ENCODE assay signal across 17 cellular contexts in the genomic region with DNA sequence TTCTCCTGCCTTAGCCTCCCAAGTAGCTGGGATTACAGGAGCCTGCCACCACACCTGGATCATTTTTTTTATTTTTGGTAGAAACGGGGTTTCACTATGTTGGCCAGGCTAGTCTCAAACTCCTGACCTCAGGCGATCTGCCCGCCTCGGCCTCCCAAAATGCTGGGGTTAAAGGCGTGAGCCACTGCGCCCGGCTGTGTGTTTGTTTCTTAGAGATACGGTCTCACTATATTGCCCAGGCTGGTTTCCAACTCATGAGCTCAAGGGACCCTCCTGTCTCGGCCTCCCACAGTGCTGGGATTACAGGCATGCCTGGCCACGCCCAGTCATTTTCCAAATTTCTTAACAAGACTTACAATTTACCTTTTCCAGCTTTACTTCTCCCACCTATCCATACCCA. TPM values are rescaled to one million over a fixed set of nuclear protein-coding genes. Genes with fewer than 3 reads are reported as not detected.
A peak's percentile ranks its signal among the peaks of the same experiment; 100 is the strongest.
DNase-seq lines count a peak whose midpoint lies in the region; ATAC-seq and TF ChIP-seq lines count a peak whose summit lies in the region.
"Had no signal": no experiment of that assay in that cellular context is flagged by ENCODE, and none has a peak within 500 bp of the region (broad histone marks: within the 10 kb centered on the region; RNA-seq: fewer than 3 reads in every experiment).

No MANE protein-coding gene starts in this region.

- TF ChIP-seq CTCF in Caco-2 (IDR thresholded peaks at IDR 0.05; ENCODE audit: insufficient read depth in 1 of 2, low read depth in 1 of 2, low read length in 1 of 2, severe bottlenecking in 1 of 2, unreplicated experiment in 1 of 2) (no peak), MM.1S (IDR thresholded peaks at IDR 0.05; ENCODE audit: low read length) (no peak), progenitor cell of endocrine pancreas (IDR thresholded peaks at IDR 0.05; ENCODE audit: unreplicated experiment) (no peak), upper lobe of right lung (IDR thresholded peaks at IDR 0.05) (no peak)

- peaks cover 6% of the 10 kb centered on the region for H3K4me1 Mint-ChIP-seq in Caco-2 (ENCODE audit: low read depth, unreplicated experiment)
- H3K4me1 Mint-ChIP-seq in progenitor cell of endocrine pancreas (ENCODE audit: low read depth): peaks cover 10% of the 10 kb centered on the region

- H3K4me1 ChIP-seq in Caco-2: peaks cover 4% of the 10 kb centered on the region; the same call in 1 of the 2 replicates
- no peaks in the 10 kb centered on the region; the same call in none of the 2 replicates for H3K4me1 ChIP-seq in MM.1S (ENCODE audit: low read length)
- no peaks in the 10 kb centered on the region for H3K4me1 ChIP-seq in effector memory CD4-positive, alpha-beta T cell (ENCODE audit: control insufficient read depth, insufficient read depth, low read length, poor library complexity, severe bottlenecking)
- H3K4me1 ChIP-seq in upper lobe of right lung: peaks cover 22% of the 10 kb centered on the region

- DNase-seq in Caco-2 (no peak), MM.1S (no peak), progenitor cell of endocrine pancreas (ENCODE audit: low spot score, unreplicated experiment) (no peak), GM19240 (ENCODE audit: insufficient read length, low spot score) (no peak), upper lobe of right lung (no peak), NCI-H524 treated with DMSO at 0.1 percent for 48 hours (lab: John Stamatoyannopoulos, UW) (no peak)
- no peak for DNase-seq in effector memory CD4-positive, alpha-beta T cell
- DNase-seq: activated effector memory CD4-positive, alpha-beta T cell treated with anti-CD3 and anti-CD28 coated beads, Interleukin-2, amount 50 U/mL, for 16 hours; EL; H9; Kasumi-1; left ventricle myocardium superior; NCI-H1436 treated with DMSO at 0.1 percent for 48 hours; NCI-H345; nephron progenitor cell had no signal

- H3K79me2 ChIP-seq in MM.1S (ENCODE audit: low read length): peaks cover 34% of the 10 kb centered on the region

- H3K9me3 Mint-ChIP-seq in Caco-2 (ENCODE audit: unreplicated experiment) (no peaks in the 10 kb centered on the region), progenitor cell of endocrine pancreas (ENCODE audit: low read depth) (no peaks in the 10 kb centered on the region)
- H3K9me3 Mint-ChIP-seq: H9 had no signal

- peak overlapping the region; percentile 90 for H3K4me2 ChIP-seq in MM.1S (ENCODE audit: low read depth, low read length)

- H3K4me3 ChIP-seq in Caco-2 (ENCODE audit: low read depth, low read length) (no peak overlapping the region), MM.1S (ENCODE audit: low read length) (no peak overlapping the region), upper lobe of right lung (no peak overlapping the region)
- H3K4me3 ChIP-seq in effector memory CD4-positive, alpha-beta T cell (ENCODE audit: insufficient read depth, low read depth, low read length, poor library complexity, severe bottlenecking): peak overlapping the region; percentile 89

- H3K27me3 Mint-ChIP-seq in Caco-2 (ENCODE audit: insufficient read depth, unreplicated experiment): no peaks in the 10 kb centered on the region
- H3K27me3 Mint-ChIP-seq in progenitor cell of endocrine pancreas: no peaks in the 10 kb centered on the region

- POLR2A ChIA-PET in Caco-2 (lab: Charles Lee): no interaction called here

- H3K4me3 Mint-ChIP-seq in Caco-2 (ENCODE audit: unreplicated experiment): peak overlapping the region; percentile 76
- H3K4me3 Mint-ChIP-seq in progenitor cell of endocrine pancreas (ENCODE audit: low read depth): no peak overlapping the region

- H3K36me3 Mint-ChIP-seq in Caco-2 (ENCODE audit: insufficient read depth, unreplicated experiment): peaks cover 21% of the 10 kb centered on the region
- peaks cover 15% of the 10 kb centered on the region for H3K36me3 Mint-ChIP-seq in progenitor cell of endocrine pancreas (ENCODE audit: insufficient read depth)

- BruUV-seq in Caco-2 (replicated peaks; lab: Mats Ljungman, UMichigan): no TSS peak

- H3K36me3 ChIP-seq in Caco-2 (ENCODE audit: control insufficient read depth, insufficient read depth, low read length) (peaks cover 1% of the 10 kb centered on the region; the same call in 1 of the 2 replicates), MM.1S (replicated peaks; ENCODE audit: insufficient read depth, low read length) (no peaks in the 10 kb centered on the region), upper lobe of right lung (peaks cover 15% of the 10 kb centered on the region)
- peaks cover 3% of the 10 kb centered on the region for H3K36me3 ChIP-seq in effector memory CD4-positive, alpha-beta T cell (ENCODE audit: control insufficient read depth, insufficient read depth, low read length)

- no peaks in the 10 kb centered on the region for H3K9me3 ChIP-seq in Caco-2
- H3K9me3 ChIP-seq in MM.1S (replicated peaks; ENCODE audit: insufficient read depth, low read length): no peaks in the 10 kb centered on the region
- H3K9me3 ChIP-seq in effector memory CD4-positive, alpha-beta T cell (ENCODE audit: control insufficient read depth, low read length): no peaks in the 10 kb centered on the region
- no peaks in the 10 kb centered on the region for H3K9me3 ChIP-seq in upper lobe of right lung
- H3K9me3 ChIP-seq: BLaER1 had no signal

- intact Hi-C loops in Caco-2 (cut with micrococcal nuclease; ENCODE audit: unreplicated experiment) (loop anchor here (2.0 kb wide), 1 partner anchor 65 kb away; a partner anchor contains a TSS), upper lobe of right lung (cut with DNase I) (no loop called here)

- H3K27me3 ChIP-seq in Caco-2 (replicated peaks; ENCODE audit: control insufficient read depth, insufficient read depth, low read length) (no peaks in the 10 kb centered on the region), MM.1S (replicated peaks; ENCODE audit: insufficient read depth, low read length) (no peaks in the 10 kb centered on the region), upper lobe of right lung (no peaks in the 10 kb centered on the region)
- no peaks in the 10 kb centered on the region for H3K27me3 ChIP-seq in effector memory CD4-positive, alpha-beta T cell (replicated peaks; ENCODE audit: control insufficient read depth, insufficient read depth, low read length, poor library complexity, severe bottlenecking)
- H3K27me3 ChIP-seq: BLaER1 had no signal

- no peak overlapping the region for H3K9ac ChIP-seq in MM.1S (ENCODE audit: low read length)

- H4K20me1 ChIP-seq in MM.1S (ENCODE audit: insufficient read depth, low read length): no peaks in the 10 kb centered on the region

- ATAC-seq in GM21576 (IDR thresholded peaks at IDR 0.05; ENCODE audit: unreplicated experiment) (no peak), upper lobe of right lung (no peak)

- H3K27ac Mint-ChIP-seq in Caco-2 (ENCODE audit: unreplicated experiment) (no peak overlapping the region), progenitor cell of endocrine pancreas (peak overlapping the region; percentile 59)

- CTCF ChIA-PET in Caco-2 (lab: Charles Lee): interaction anchor here (0.6 kb wide), 1 partner anchor 944 kb away, joined by 4 read pairs; no protein-coding TSS in a partner anchor

- H3K9me2 ChIP-seq in MM.1S (replicated peaks; ENCODE audit: insufficient read depth, low read length): no peaks in the 10 kb centered on the region

- H3K27ac ChIP-seq in MM.1S (ENCODE audit: low read length) (no peak overlapping the region), upper lobe of right lung (no peak overlapping the region)
- H3K27ac ChIP-seq in effector memory CD4-positive, alpha-beta T cell (ENCODE audit: insufficient read depth, low read length, poor library complexity, severe bottlenecking): no peak overlapping the region

- H2AFZ ChIP-seq in MM.1S (ENCODE audit: low read length): peak overlapping the region; percentile 75

- H3F3A ChIP-seq in MM.1S (ENCODE audit: insufficient read depth, low read length): peaks cover 6% of the 10 kb centered on the region

RNA-seq across cellular contexts. Expression of a gene that starts 0.9 kb away (rescaled TPM):
- 57.8 and 64.8 TPM in 2 replicates for total RNA-seq in Caco-2 (2022)
- 68.1 and 73.1 TPM in 2 replicates for total RNA-seq in progenitor cell of endocrine pancreas
- total RNA-seq in upper lobe of right lung: 41.0 TPM
